1 cellular context compared by ENCODE assay signal in the genomic region with DNA sequence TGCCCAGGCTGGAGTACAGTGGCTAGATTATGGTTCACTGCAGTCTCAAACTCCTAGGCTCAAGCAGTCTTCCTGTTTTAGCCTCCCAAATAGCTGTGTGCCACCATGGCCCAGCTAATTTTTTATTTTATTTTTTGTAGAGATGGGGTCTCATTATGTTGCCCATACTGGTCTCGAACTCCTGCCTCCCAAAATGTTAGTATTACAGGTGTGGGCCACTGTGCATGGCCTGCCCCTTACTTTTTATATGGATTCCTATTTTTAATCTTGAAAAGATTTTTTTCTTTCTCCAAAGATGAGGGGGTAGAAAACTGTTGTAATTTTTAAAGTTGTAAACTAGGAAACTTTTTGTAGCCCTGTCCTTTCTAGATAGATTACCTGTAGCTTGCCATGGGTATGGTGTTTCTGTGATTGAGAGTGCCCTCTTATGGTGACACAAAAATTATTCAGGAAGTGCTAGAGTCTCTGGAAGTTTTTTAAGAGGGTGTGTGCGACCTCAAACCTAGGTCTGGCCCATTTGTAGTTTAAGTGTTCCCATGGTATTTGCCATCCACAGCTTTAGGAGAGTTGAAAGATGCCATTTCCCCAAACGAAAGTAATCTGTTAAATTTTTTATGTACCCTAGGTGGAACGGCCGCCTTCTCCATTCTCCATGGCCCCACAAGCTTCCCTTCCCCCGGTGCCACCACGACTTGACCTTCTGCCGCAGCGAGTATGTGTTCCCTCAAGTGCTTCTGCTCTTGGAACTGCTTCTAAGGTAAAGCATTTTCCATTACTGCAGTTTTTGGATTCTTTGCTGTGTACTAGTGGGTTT.
TF ChIP-seq lines count a peak whose summit lies in the region.

No MANE protein-coding gene starts in this region.

TF ChIP-seq in GM12878, 131 proteins besides CTCF, POLR2A, EP300 and RAD21:
- TF ChIP-seq MEF2A (IDR thresholded peaks at IDR 0.05; ENCODE audit: insufficient read depth, low read depth, low read length) (0 out of 2 replicates have a peak, but pooled peaks have one; percentile 15), POLR2AphosphoS2 (IDR thresholded peaks at IDR 0.05; ENCODE audit: low read depth, low read length) (no peak), HDGF (IDR thresholded peaks at IDR 0.05) (0 out of 2 replicates have a peak, but pooled peaks have one; percentile 18), CHD1 (IDR thresholded peaks at IDR 0.05; ENCODE audit: low read depth, low read length) (no peak), STAT1 (conservative IDR thresholded peaks at IDR 0.05) (no peak), PAX5 (IDR thresholded peaks at IDR 0.05; ENCODE audit: borderline replicate concordance, low read depth, low read length) (no peak), MYC (IDR thresholded peaks at IDR 0.05; ENCODE audit: insufficient read depth, insufficient read length, insufficient replicate concordance, low read length, severe bottlenecking) (no peak), SMC3 (IDR thresholded peaks at IDR 0.05; ENCODE audit: borderline replicate concordance, low read length) (peak; percentile 54; the same call in 1 of the 2 replicates), NR2C2 (IDR thresholded peaks at IDR 0.05; ENCODE audit: borderline replicate concordance, control insufficient read depth, insufficient read length, low read depth) (no peak)
- TF ChIP-seq, protein P1, sequence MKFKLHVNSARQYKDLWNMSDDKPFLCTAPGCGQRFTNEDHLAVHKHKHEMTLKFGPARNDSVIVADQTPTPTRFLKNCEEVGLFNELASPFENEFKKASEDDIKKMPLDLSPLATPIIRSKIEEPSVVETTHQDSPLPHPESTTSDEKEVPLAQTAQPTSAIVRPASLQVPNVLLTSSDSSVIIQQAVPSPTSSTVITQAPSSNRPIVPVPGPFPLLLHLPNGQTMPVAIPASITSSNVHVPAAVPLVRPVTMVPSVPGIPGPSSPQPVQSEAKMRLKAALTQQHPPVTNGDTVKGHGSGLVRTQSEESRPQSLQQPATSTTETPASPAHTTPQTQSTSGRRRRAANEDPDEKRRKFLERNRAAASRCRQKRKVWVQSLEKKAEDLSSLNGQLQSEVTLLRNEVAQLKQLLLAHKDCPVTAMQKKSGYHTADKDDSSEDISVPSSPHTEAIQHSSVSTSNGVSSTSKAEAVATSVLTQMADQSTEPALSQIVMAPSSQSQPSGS (IDR thresholded peaks at IDR 0.05; ENCODE audit: low read length): no peak
- TF ChIP-seq, protein P2, sequence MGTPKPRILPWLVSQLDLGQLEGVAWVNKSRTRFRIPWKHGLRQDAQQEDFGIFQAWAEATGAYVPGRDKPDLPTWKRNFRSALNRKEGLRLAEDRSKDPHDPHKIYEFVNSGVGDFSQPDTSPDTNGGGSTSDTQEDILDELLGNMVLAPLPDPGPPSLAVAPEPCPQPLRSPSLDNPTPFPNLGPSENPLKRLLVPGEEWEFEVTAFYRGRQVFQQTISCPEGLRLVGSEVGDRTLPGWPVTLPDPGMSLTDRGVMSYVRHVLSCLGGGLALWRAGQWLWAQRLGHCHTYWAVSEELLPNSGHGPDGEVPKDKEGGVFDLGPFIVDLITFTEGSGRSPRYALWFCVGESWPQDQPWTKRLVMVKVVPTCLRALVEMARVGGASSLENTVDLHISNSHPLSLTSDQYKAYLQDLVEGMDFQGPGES (IDR thresholded peaks at IDR 0.05): no peak
